9 cellular contexts compared by ENCODE assay signal in the genomic region with DNA sequence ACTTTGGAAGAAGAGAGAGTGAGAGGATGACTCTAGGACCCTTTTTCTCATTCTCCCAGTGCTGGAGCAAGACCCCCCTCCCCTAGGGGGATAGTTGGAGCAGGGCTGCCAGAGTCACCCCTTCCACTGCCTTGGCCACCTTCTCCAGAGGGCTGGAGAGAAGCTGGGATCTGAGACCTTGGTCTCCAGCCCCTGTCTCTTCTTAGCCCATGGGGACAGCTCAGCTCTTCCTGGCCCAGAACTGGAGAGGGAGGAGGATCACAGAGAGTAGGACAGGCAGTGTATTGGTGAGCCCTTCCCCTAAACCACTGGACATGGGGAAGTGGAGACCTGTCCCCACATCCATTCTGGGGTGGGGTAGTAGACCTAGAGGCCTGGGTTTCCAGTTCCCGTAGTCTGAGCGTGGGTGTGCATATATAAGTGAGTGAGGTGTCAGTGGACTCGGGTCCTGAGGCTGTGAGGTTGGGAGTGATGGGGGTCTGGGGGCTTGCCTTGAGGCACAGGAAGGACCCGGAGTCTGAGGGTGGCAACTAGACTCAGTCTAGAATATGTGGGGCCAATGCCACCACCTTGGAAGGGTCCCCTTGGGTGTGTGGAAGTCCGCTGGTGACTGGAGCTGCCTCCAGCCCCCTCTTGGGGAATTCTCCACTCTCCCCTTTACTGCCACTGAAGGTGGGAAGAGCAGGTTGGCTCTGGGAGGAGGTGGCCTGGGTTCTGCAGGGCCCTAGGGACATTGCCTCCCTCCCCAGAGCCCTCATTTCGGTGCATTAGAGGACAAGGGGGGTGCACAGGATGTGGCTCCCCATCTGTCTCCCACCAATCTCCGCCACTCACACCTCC. TPM values are rescaled to one million over a fixed set of nuclear protein-coding genes. Genes with fewer than 3 reads are reported as not detected.
DNase-seq lines count a peak whose midpoint lies in the region; ATAC-seq and TF ChIP-seq lines count a peak whose summit lies in the region.
"Had no signal": no experiment of that assay in that cellular context is flagged by ENCODE, and none has a peak within 500 bp of the region (broad histone marks: within the 10 kb centered on the region; RNA-seq: fewer than 3 reads in every experiment).

No MANE protein-coding gene starts in this region.

- H3K4me3 ChIP-seq in lower lobe of right lung (peak overlapping the region; percentile 92), tibial artery (peak overlapping the region; percentile 70 to 97), OCI-LY7 (ENCODE audit: low read depth, low read length, poor library complexity, severe bottlenecking) (no peak overlapping the region)

- H3K27ac ChIP-seq in lower lobe of right lung (peak overlapping the region; percentile 96), tibial artery (peak overlapping the region; percentile 96), OCI-LY7 (ENCODE audit: low read depth, low read length, poor library complexity, severe bottlenecking) (no peak overlapping the region)

- intact Hi-C loops in activated CD4-positive, alpha-beta T cell treated with anti-CD3 and anti-CD28 coated beads, Interleukin-2, amount 10 ng/mL, durations not matched to agents 24 days and 14 days (cut with micrococcal nuclease), result no loop called here
- intact Hi-C loops in MCF 10A (cut with micrococcal nuclease), result no loop called here
- intact Hi-C loops in lower lobe of right lung (cut with DNase I), result no loop called here
- intact Hi-C loops in tibial artery (cut with DNase I; ENCODE audit: low total_unique reads), result no loop called here
- intact Hi-C loops in OCI-LY7 (cut with micrococcal nuclease; ENCODE audit: unreplicated experiment), result no loop called here

- H3K4me2 ChIP-seq in OCI-LY7 (ENCODE audit: low read length), result no peak overlapping the region

- no peaks in the 10 kb centered on the region for H3K27me3 Mint-ChIP-seq in activated CD4-positive, alpha-beta T cell treated with anti-CD3 and anti-CD28 coated beads, Interleukin-2, amount 10 ng/mL, durations not matched to agents 24 days and 14 days
- H3K27me3 Mint-ChIP-seq in MCF 10A (ENCODE audit: insufficient read depth, unreplicated experiment), result no peaks in the 10 kb centered on the region

- H3K27me3 ChIP-seq in lower lobe of right lung (ENCODE audit: low read depth) (no peaks in the 10 kb centered on the region), tibial artery (no peaks in the 10 kb centered on the region)

- DNase-seq in activated CD4-positive, alpha-beta T cell treated with anti-CD3 and anti-CD28 coated beads, Interleukin-2, amount 10 ng/mL, durations not matched to agents 24 days and 14 days, result no peak
- DNase-seq in activated CD4-positive, alpha-beta T cell treated with anti-CD3 and anti-CD28 coated beads for 4 hours, result no peak
- DNase-seq in MCF 10A (ENCODE audit: unreplicated experiment) (no peak), lower lobe of right lung (no peak), tibial artery (no peak), NCI-H510A (lab: John Stamatoyannopoulos, UW) (no peak), OCI-LY7 (ENCODE audit: low spot score) (no peak), midbrain (lab: John Stamatoyannopoulos, UW) (no peak)

- CTCF ChIA-PET in MCF 10A (lab: Yijun Ruan, JAX), result interaction anchor here (0.7 to 1.6 kb wide), 3 partner anchors 27 to 41 kb away, joined by 3 to 7 read pairs (median 5); no protein-coding TSS in a partner anchor
- CTCF ChIA-PET in OCI-LY7 (lab: Charles Lee; ENCODE audit: unreplicated experiment), result no interaction called here

- peak overlapping the region; percentile 58 for H3K27ac Mint-ChIP-seq in activated CD4-positive, alpha-beta T cell treated with anti-CD3 and anti-CD28 coated beads, Interleukin-2, amount 10 ng/mL, durations not matched to agents 24 days and 14 days
- peak overlapping the region; percentile 6 for H3K27ac Mint-ChIP-seq in MCF 10A (ENCODE audit: low read depth, unreplicated experiment)

- H4K20me1 ChIP-seq in OCI-LY7 (ENCODE audit: insufficient read depth, low read length), result no peaks in the 10 kb centered on the region

- no peaks in the 10 kb centered on the region for H3K9me2 ChIP-seq in OCI-LY7 (ENCODE audit: insufficient read depth, low read length)

- H3K4me1 ChIP-seq in lower lobe of right lung (peaks cover 79% of the 10 kb centered on the region), tibial artery (peaks cover 0 to 86% (median 73%) of the 10 kb centered on the region in 4 donors), OCI-LY7 (ENCODE audit: insufficient read depth, low read length, poor library complexity, severe bottlenecking) (peaks cover 46% of the 10 kb centered on the region)

- no peaks in the 10 kb centered on the region for H3K79me2 ChIP-seq in OCI-LY7 (ENCODE audit: insufficient read depth, low read depth, low read length)

- H3K9me3 Mint-ChIP-seq in activated CD4-positive, alpha-beta T cell treated with anti-CD3 and anti-CD28 coated beads, Interleukin-2, amount 10 ng/mL, durations not matched to agents 24 days and 14 days, result no peaks in the 10 kb centered on the region
- H3K9me3 Mint-ChIP-seq in MCF 10A (ENCODE audit: unreplicated experiment), result no peaks in the 10 kb centered on the region

- peaks cover 48% of the 10 kb centered on the region for H3K4me1 Mint-ChIP-seq in activated CD4-positive, alpha-beta T cell treated with anti-CD3 and anti-CD28 coated beads, Interleukin-2, amount 10 ng/mL, durations not matched to agents 24 days and 14 days
- H3K4me1 Mint-ChIP-seq in MCF 10A (ENCODE audit: insufficient read depth, unreplicated experiment), result peaks cover 48% of the 10 kb centered on the region

- H3K4me3 Mint-ChIP-seq in activated CD4-positive, alpha-beta T cell treated with anti-CD3 and anti-CD28 coated beads, Interleukin-2, amount 10 ng/mL, durations not matched to agents 24 days and 14 days, result peak overlapping the region; percentile 65
- peak overlapping the region; percentile 61 for H3K4me3 Mint-ChIP-seq in MCF 10A (ENCODE audit: unreplicated experiment)

- POLR2A ChIA-PET in MCF 10A (lab: Yijun Ruan, JAX) (interaction anchor here (0.6 to 1.5 kb wide), 5 partner anchors 13 to 281 kb away, joined by 3 to 4 read pairs (median 3); no protein-coding TSS in a partner anchor), OCI-LY7 (lab: Charles Lee) (no interaction called here)

- H3K9me3 ChIP-seq in lower lobe of right lung (no peaks in the 10 kb centered on the region), tibial artery (no peaks in the 10 kb centered on the region), OCI-LY7 (ENCODE audit: low read length) (no peaks in the 10 kb centered on the region)

- no peak overlapping the region for H2AFZ ChIP-seq in OCI-LY7 (ENCODE audit: low read length)

- H3K36me3 Mint-ChIP-seq in activated CD4-positive, alpha-beta T cell treated with anti-CD3 and anti-CD28 coated beads, Interleukin-2, amount 10 ng/mL, durations not matched to agents 24 days and 14 days (ENCODE audit: low read depth), result peaks cover 30% of the 10 kb centered on the region
- no peaks in the 10 kb centered on the region for H3K36me3 Mint-ChIP-seq in MCF 10A (ENCODE audit: insufficient read depth, unreplicated experiment)

- peaks cover 18% of the 10 kb centered on the region for H3K36me3 ChIP-seq in lower lobe of right lung
- peaks cover 0 to 12% (median 10%) of the 10 kb centered on the region in 3 donors for H3K36me3 ChIP-seq in tibial artery
- H3K36me3 ChIP-seq in OCI-LY7 (ENCODE audit: insufficient read depth, low read length), result no peaks in the 10 kb centered on the region

- ATAC-seq in lower lobe of right lung, result no peak

- TF ChIP-seq CTCF in MCF 10A (IDR thresholded peaks at IDR 0.05; ENCODE audit: unreplicated experiment), result no peak
- TF ChIP-seq CTCF in lower lobe of right lung (IDR thresholded peaks at IDR 0.05), result no peak
- no peak for TF ChIP-seq CTCF in tibial artery (IDR thresholded peaks at IDR 0.05)
- no peak for TF ChIP-seq CTCF in OCI-LY7 (conservative IDR thresholded peaks at IDR 0.05; ENCODE audit: low read length)

- BruUV-seq in MCF 10A (replicated peaks; lab: Mats Ljungman, UMichigan), result no TSS peak
- BruUV-seq in OCI-LY7 (replicated peaks; lab: Mats Ljungman, UMichigan), result no TSS peak

RNA-seq across cellular contexts. Expression of gene GJD3, which starts 20.0 kb away (rescaled TPM):
- 0.23 and 0.38 TPM in 2 replicates for total RNA-seq in activated CD4-positive, alpha-beta T cell treated with anti-CD3 and anti-CD28 coated beads, Interleukin-2, amount 10 ng/mL, durations not matched to agents 24 days and 14 days
- total RNA-seq in MCF 10A (2022) (not detected in 2 replicates), lower lobe of right lung (3.1 TPM), OCI-LY7 (2022) (not detected in 2 replicates)
- total RNA-seq in OCI-LY7 (2014; rRNA removed; shearing (Covaris generic)), result not detected in 2 replicates
- total RNA-seq: activated CD8-positive, alpha-beta memory T cell treated with anti-CD3 and anti-CD28 coated beads for 36 hours had no signal

RNA-seq across cellular contexts. Expression of gene RARA, which starts 35.6 kb away (rescaled TPM):
- total RNA-seq in activated CD4-positive, alpha-beta T cell treated with anti-CD3 and anti-CD28 coated beads, Interleukin-2, amount 10 ng/mL, durations not matched to agents 24 days and 14 days, result 24.0 and 26.2 TPM in 2 replicates
- 12.2 and 12.6 TPM in 2 replicates for total RNA-seq in MCF 10A (2022)
- 82.6 TPM for total RNA-seq in lower lobe of right lung
- 3.1 and 5.7 TPM in 2 replicates for total RNA-seq in OCI-LY7 (2014; rRNA removed; shearing (Covaris generic))
- total RNA-seq in OCI-LY7 (2022), result 8.0 and 8.6 TPM in 2 replicates

RNA-seq across cellular contexts. Expression of gene CDC6, which starts 56.9 kb away (rescaled TPM):
- 139 and 142 TPM in 2 replicates for total RNA-seq in activated CD4-positive, alpha-beta T cell treated with anti-CD3 and anti-CD28 coated beads, Interleukin-2, amount 10 ng/mL, durations not matched to agents 24 days and 14 days
- total RNA-seq in MCF 10A (2022) (70.0 and 96.8 TPM in 2 replicates), lower lobe of right lung (2.3 TPM), OCI-LY7 (2022) (132 and 156 TPM in 2 replicates)
- total RNA-seq in OCI-LY7 (2014; rRNA removed; shearing (Covaris generic)), result 72.3 and 75.2 TPM in 2 replicates

Comparison
In these comparisons a context has a peak if more than half of its experiments do, and no peak if none do; other contexts are left out.
1. RNA of gene CDC6, which starts 56.9 kb away (total RNA-seq): 139 to 142 TPM in activated CD4-positive, alpha-beta T cell treated with anti-CD3 and anti-CD28 coated beads, Interleukin-2, amount 10 ng/mL, durations not matched to agents 24 days and 14 days, 72.3 to 156 TPM in OCI-LY7 and 70.0 to 96.8 TPM in MCF 10A; 2.3 TPM in lower lobe of right lung (single experiment); every median in the first group is over 10 times any median in the second.